Comparison of ENCODE assay signal across 1 cellular context in genomic region chr6:83707829-83708545, GRCh38.
TF ChIP-seq lines count a peak whose summit lies in the region.

No MANE protein-coding gene starts in this region.

TF ChIP-seq in GM12878, 131 proteins besides CTCF, POLR2A, EP300 and RAD21:
- no peak for TF ChIP-seq PRDM15 (CRISPR knock-in tag; IDR thresholded peaks at IDR 0.05)
- no peak for TF ChIP-seq SRF (IDR thresholded peaks at IDR 0.05; ENCODE audit: low read depth in 2 of 2, low read length in 2 of 2)
- no peak for TF ChIP-seq SP1 (IDR thresholded peaks at IDR 0.05; ENCODE audit: low read depth, low read length)
- TF ChIP-seq CEBPB (IDR thresholded peaks at IDR 0.05; ENCODE audit: borderline replicate concordance in 1 of 2, low read depth in 2 of 2, low read length in 2 of 2) = no peak
- TF ChIP-seq RELA (IDR thresholded peaks at IDR 0.05; ENCODE audit: borderline replicate concordance, partially characterized antibody) = no peak
- TF ChIP-seq SUZ12 (IDR thresholded peaks at IDR 0.05; ENCODE audit: unreplicated experiment) = no peak
- TF ChIP-seq HDAC2 (IDR thresholded peaks at IDR 0.05) = no peak
- no peak for TF ChIP-seq TAF1 (IDR thresholded peaks at IDR 0.05; ENCODE audit: borderline replicate concordance, low read depth, low read length)
- TF ChIP-seq POLR2AphosphoS5 (IDR thresholded peaks at IDR 0.05; ENCODE audit: low read length) = no peak
- no peak for TF ChIP-seq ZNF24 (IDR thresholded peaks at IDR 0.05)
- no peak for TF ChIP-seq SIX5 (IDR thresholded peaks at IDR 0.05; ENCODE audit: low read depth, low read length, severe bottlenecking)
- no peak for TF ChIP-seq RB1 (IDR thresholded peaks at IDR 0.05; ENCODE audit: borderline replicate concordance)
- TF ChIP-seq YBX1 (IDR thresholded peaks at IDR 0.05) = no peak
- TF ChIP-seq, protein P1, sequence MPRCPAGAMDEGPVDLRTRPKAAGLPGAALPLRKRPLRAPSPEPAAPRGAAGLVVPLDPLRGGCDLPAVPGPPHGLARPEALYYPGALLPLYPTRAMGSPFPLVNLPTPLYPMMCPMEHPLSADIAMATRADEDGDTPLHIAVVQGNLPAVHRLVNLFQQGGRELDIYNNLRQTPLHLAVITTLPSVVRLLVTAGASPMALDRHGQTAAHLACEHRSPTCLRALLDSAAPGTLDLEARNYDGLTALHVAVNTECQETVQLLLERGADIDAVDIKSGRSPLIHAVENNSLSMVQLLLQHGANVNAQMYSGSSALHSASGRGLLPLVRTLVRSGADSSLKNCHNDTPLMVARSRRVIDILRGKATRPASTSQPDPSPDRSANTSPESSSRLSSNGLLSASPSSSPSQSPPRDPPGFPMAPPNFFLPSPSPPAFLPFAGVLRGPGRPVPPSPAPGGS (IDR thresholded peaks at IDR 0.05; ENCODE audit: borderline replicate concordance, insufficient read depth, low read depth, low read length, poor library complexity, severe bottlenecking) = no peak
- TF ChIP-seq BACH1 (IDR thresholded peaks at IDR 0.05; ENCODE audit: borderline replicate concordance) = no peak
- no peak for TF ChIP-seq MYB (IDR thresholded peaks at IDR 0.05; ENCODE audit: borderline replicate concordance, low read depth, low read length)
- TF ChIP-seq CHD2 (IDR thresholded peaks at IDR 0.05; ENCODE audit: borderline replicate concordance, low read depth, low read length) = no peak
- no peak for TF ChIP-seq MXI1 (IDR thresholded peaks at IDR 0.05; ENCODE audit: low read depth, low read length)
- TF ChIP-seq, protein P2, sequence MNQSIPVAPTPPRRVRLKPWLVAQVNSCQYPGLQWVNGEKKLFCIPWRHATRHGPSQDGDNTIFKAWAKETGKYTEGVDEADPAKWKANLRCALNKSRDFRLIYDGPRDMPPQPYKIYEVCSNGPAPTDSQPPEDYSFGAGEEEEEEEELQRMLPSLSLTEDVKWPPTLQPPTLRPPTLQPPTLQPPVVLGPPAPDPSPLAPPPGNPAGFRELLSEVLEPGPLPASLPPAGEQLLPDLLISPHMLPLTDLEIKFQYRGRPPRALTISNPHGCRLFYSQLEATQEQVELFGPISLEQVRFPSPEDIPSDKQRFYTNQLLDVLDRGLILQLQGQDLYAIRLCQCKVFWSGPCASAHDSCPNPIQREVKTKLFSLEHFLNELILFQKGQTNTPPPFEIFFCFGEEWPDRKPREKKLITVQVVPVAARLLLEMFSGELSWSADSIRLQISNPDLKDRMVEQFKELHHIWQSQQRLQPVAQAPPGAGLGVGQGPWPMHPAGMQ (IDR thresholded peaks at IDR 0.05; ENCODE audit: borderline replicate concordance) = no peak
TF ChIP-seq in GM12878: peak in this region for 0.
